In genomic region chr2:239151201-239152131, GRCh38 we compare ENCODE assay signal across 10 cellular contexts.
DNase-seq lines count a peak whose midpoint lies in the region; ATAC-seq and TF ChIP-seq lines count a peak whose summit lies in the region.
"Had no signal": no experiment of that assay in that cellular context is flagged by ENCODE, and none has a peak within 500 bp of the region (broad histone marks: within the 10 kb centered on the region; RNA-seq: fewer than 3 reads in every experiment).

No MANE protein-coding gene starts in this region.

- peak overlapping the region in 3 of 8 donors; percentile 25 to 70 (median 67) for H3K4me3 Mint-ChIP-seq in CD4-positive, alpha-beta memory T cell
- H3K4me3 Mint-ChIP-seq in activated naive CD8-positive, alpha-beta T cell treated with anti-CD3 and anti-CD28 coated beads for 36 hours, result no peak overlapping the region

- intact Hi-C loops in CD4-positive, alpha-beta memory T cell (cut with micrococcal nuclease), result no loop called here
- intact Hi-C loops in left ventricle myocardium inferior (cut with micrococcal nuclease), result no loop called here
- intact Hi-C loops in sciatic nerve (cut with DNase I), result no loop called here

- no peak overlapping the region for H3K4me3 ChIP-seq in CD4-positive, alpha-beta memory T cell (ENCODE audit: low read length in 2 of 2)
- no peak overlapping the region for H3K4me3 ChIP-seq in left ventricle myocardium inferior
- H3K4me3 ChIP-seq in HAP-1, result no peak overlapping the region

- peaks cover 14 to 38% (median 17%) of the 10 kb centered on the region in 4 donors for H3K4me1 Mint-ChIP-seq in CD4-positive, alpha-beta memory T cell
- peaks cover 7% of the 10 kb centered on the region for H3K4me1 Mint-ChIP-seq in activated naive CD8-positive, alpha-beta T cell treated with anti-CD3 and anti-CD28 coated beads for 36 hours

- H3K27ac ChIP-seq in CD4-positive, alpha-beta memory T cell (ENCODE audit: low read depth, low read length), result peak overlapping the region; percentile 22
- peak overlapping the region; percentile 67 for H3K27ac ChIP-seq in left ventricle myocardium inferior (replicated peaks)

- in situ Hi-C loops in HAP-1 (cut with MboI; ENCODE audit: low sequenced_read_pairs), result no loop called here

- peaks cover 17% of the 10 kb centered on the region for H3K4me1 ChIP-seq in CD4-positive, alpha-beta memory T cell (ENCODE audit: insufficient read depth, low read length)
- H3K4me1 ChIP-seq in left ventricle myocardium inferior, result peaks cover 23% of the 10 kb centered on the region
- no peaks in the 10 kb centered on the region for H3K4me1 ChIP-seq in HAP-1

- no peaks in the 10 kb centered on the region for H3K27me3 Mint-ChIP-seq in CD4-positive, alpha-beta memory T cell
- no peaks in the 10 kb centered on the region for H3K27me3 Mint-ChIP-seq in activated naive CD8-positive, alpha-beta T cell treated with anti-CD3 and anti-CD28 coated beads for 36 hours

- no peak for DNase-seq in CD4-positive, alpha-beta memory T cell
- no peak for DNase-seq in activated naive CD8-positive, alpha-beta T cell treated with anti-CD3 and anti-CD28 coated beads for 36 hours
- DNase-seq in left ventricle myocardium inferior (peak; percentile 15), sciatic nerve (ENCODE audit: low spot score) (peak; percentile 51), A172 (ENCODE audit: low spot score) (no peak), HAP-1 (ENCODE audit: low spot score in 2 of 2) (no peak), dedifferentiated amniotic fluid mesenchymal stem cell (ENCODE audit: extremely low spot score) (no peak), NCI-H2171 treated with DMSO at 0.1 percent for 48 hours (lab: John Stamatoyannopoulos, UW) (no peak)
- DNase-seq: NCI-H146 had no signal

- peaks cover 69 to 70% of the 10 kb centered on the region in 2 donors for H3K36me3 Mint-ChIP-seq in CD4-positive, alpha-beta memory T cell
- H3K36me3 Mint-ChIP-seq in activated naive CD8-positive, alpha-beta T cell treated with anti-CD3 and anti-CD28 coated beads for 36 hours, result peaks cover 31% of the 10 kb centered on the region

- ATAC-seq in sciatic nerve, result peak; percentile 82
- ATAC-seq: Panc1 had no signal

- CTCF ChIA-PET in CD4-positive, alpha-beta memory T cell (lab: Charles Lee; ENCODE audit: partially characterized antibody), result no interaction called here

- H3K9me3 ChIP-seq in CD4-positive, alpha-beta memory T cell (ENCODE audit: control insufficient read depth in 1 of 2, low read length in 2 of 2), result peaks cover 0 to 14% of the 10 kb centered on the region in 2 donors
- H3K9me3 ChIP-seq in left ventricle myocardium inferior (replicated peaks) (no peaks in the 10 kb centered on the region), HAP-1 (no peaks in the 10 kb centered on the region)

- no peak for TF ChIP-seq CTCF in left ventricle myocardium inferior (IDR thresholded peaks at IDR 0.05; ENCODE audit: borderline replicate concordance)

- POLR2A ChIA-PET in CD4-positive, alpha-beta memory T cell (lab: Charles Lee; ENCODE audit: partially characterized antibody), result interaction anchor here (1.1 kb wide), 1 partner anchor 116 kb away, joined by 3 read pairs; no protein-coding TSS in a partner anchor

- peak overlapping the region; percentile 62 to 96 (median 90) for H3K27ac Mint-ChIP-seq in CD4-positive, alpha-beta memory T cell
- peak overlapping the region; percentile 19 for H3K27ac Mint-ChIP-seq in activated naive CD8-positive, alpha-beta T cell treated with anti-CD3 and anti-CD28 coated beads for 36 hours

- peaks cover 49% of the 10 kb centered on the region for H3K36me3 ChIP-seq in CD4-positive, alpha-beta memory T cell (ENCODE audit: insufficient read depth, low read length)
- peaks cover 51% of the 10 kb centered on the region for H3K36me3 ChIP-seq in left ventricle myocardium inferior
- no peaks in the 10 kb centered on the region for H3K36me3 ChIP-seq in HAP-1 (replicated peaks)

- peaks cover 4 to 21% (median 13%) of the 10 kb centered on the region in 8 donors for H3K9me3 Mint-ChIP-seq in CD4-positive, alpha-beta memory T cell
- H3K9me3 Mint-ChIP-seq in activated naive CD8-positive, alpha-beta T cell treated with anti-CD3 and anti-CD28 coated beads for 36 hours, result peaks cover 9% of the 10 kb centered on the region

- no peaks in the 10 kb centered on the region for H3K27me3 ChIP-seq in CD4-positive, alpha-beta memory T cell (ENCODE audit: insufficient read depth, low read length)
- H3K27me3 ChIP-seq in left ventricle myocardium inferior (ENCODE audit: low read depth) (no peaks in the 10 kb centered on the region), HAP-1 (ENCODE audit: low read depth) (no peaks in the 10 kb centered on the region)

Comparison
In these comparisons a context has a peak if more than half of its experiments do, and no peak if none do; other contexts are left out.
1. DNase-seq: peak in left ventricle myocardium inferior (single experiment) and sciatic nerve (single experiment); none in CD4-positive, alpha-beta memory T cell (0 of 5), activated naive CD8-positive, alpha-beta T cell treated with anti-CD3 and anti-CD28 coated beads for 36 hours (single experiment), A172 (single experiment), HAP-1 (0 of 2), dedifferentiated amniotic fluid mesenchymal stem cell (single experiment) and NCI-H2171 treated with DMSO at 0.1 percent for 48 hours (single experiment).